ENCODE assay signal across 24 cellular contexts in genomic region chr1:56920551-56920950, GRCh38. TPM values are rescaled to one million over a fixed set of nuclear protein-coding genes. Genes with fewer than 3 reads are reported as not detected.
DNase-seq lines count a peak whose midpoint lies in the region; ATAC-seq, FAIRE-seq and TF ChIP-seq lines count a peak whose summit lies in the region.
"Had no signal": no experiment of that assay in that cellular context is flagged by ENCODE, and none has a peak within 500 bp of the region (broad histone marks: within the 10 kb centered on the region; RNA-seq: fewer than 3 reads in every experiment).

No MANE protein-coding gene starts in this region.

- TF ChIP-seq CTCF in AG10803 (conservative IDR thresholded peaks at IDR 0.05; ENCODE audit: low read length) (no peak), GM23338 (conservative IDR thresholded peaks at IDR 0.05; ENCODE audit: low read depth in 2 of 2) (no peak), nephron (IDR thresholded peaks at IDR 0.05; ENCODE audit: unreplicated experiment in 3 of 3) (no peak)

- H3K27ac Mint-ChIP-seq in GM23338 = no peak overlapping the region
- H3K27ac Mint-ChIP-seq in nephron = peak overlapping the region; percentile 34 to 72 (median 61)

- no peak overlapping the region for H3K4me3 ChIP-seq in AG10803 (ENCODE audit: low read length)
- H3K4me3 ChIP-seq in GM23338 = no peak overlapping the region
- H3K4me3 ChIP-seq: suprapubic skin, uterus had no signal

- no peaks in the 10 kb centered on the region for H3K9me3 Mint-ChIP-seq in GM23338
- no peaks in the 10 kb centered on the region for H3K9me3 Mint-ChIP-seq in nephron

- H3K4me3 Mint-ChIP-seq in GM23338 (no peak overlapping the region), nephron (no peak overlapping the region)

- H3F3A ChIP-seq in GM23338 (replicated peaks; ENCODE audit: low read depth) = no peaks in the 10 kb centered on the region

- no peak for FAIRE-seq in HTR-8/SVneo (lab: Jason Lieb, UNC)
- FAIRE-seq: GM12891, islet of Langerhans had no signal

- DNase-seq in AG10803 (ENCODE audit: low read depth) (peak; percentile 79), GM23338 (ENCODE audit: low spot score) (no peak), fibroblast of peridontal ligament (ENCODE audit: extremely low read depth) (peak; percentile 45), nucleus accumbens (lab: John Stamatoyannopoulos, UW) (no peak), HTR-8/SVneo (ENCODE audit: insufficient read length, low spot score) (no peak), NCI-H774 (lab: John Stamatoyannopoulos, UW) (no peak)
- DNase-seq: activated CD4-positive, alpha-beta T cell treated with anti-CD3 and anti-CD28 coated beads for 1 hour; activated effector memory CD4-positive, alpha-beta T cell treated with anti-CD3 and anti-CD28 coated beads, Interleukin-2, amount 50 U/mL, for 16 hours; H7; NCI-H1694 treated with DMSO at 0.1 percent for 48 hours; NCI-H2171 treated with DMSO at 0.1 percent for 48 hours; RPMI8226; T-helper 1 cell; uterus had no signal

- no peaks in the 10 kb centered on the region for H3K36me3 ChIP-seq in GM23338 (ENCODE audit: insufficient read depth)
- H3K36me3 ChIP-seq: suprapubic skin, uterus had no signal

- H3K27me3 Mint-ChIP-seq in GM23338 (ENCODE audit: insufficient read depth, low read depth, poor library complexity) (peaks cover 1% of the 10 kb centered on the region), nephron (ENCODE audit: low read depth) (peaks cover 40% of the 10 kb centered on the region)

- peaks cover 2% of the 10 kb centered on the region; the same call in 1 of the 2 replicates for H3K9me2 ChIP-seq in GM23338 (ENCODE audit: insufficient read depth)

- H3K27me3 ChIP-seq in GM23338 (ENCODE audit: insufficient read depth) = no peaks in the 10 kb centered on the region
- H3K27me3 ChIP-seq: suprapubic skin, uterus had no signal

- H3K36me3 Mint-ChIP-seq in GM23338 (ENCODE audit: low read depth) = no peaks in the 10 kb centered on the region
- H3K36me3 Mint-ChIP-seq in nephron (ENCODE audit: low read depth) = no peaks in the 10 kb centered on the region

- H3K27ac ChIP-seq in GM23338 (ENCODE audit: low read depth) = no peak overlapping the region
- H3K27ac ChIP-seq: epithelial cell of prostate, suprapubic skin, uterus had no signal

- H3K4me1 ChIP-seq in GM23338 (ENCODE audit: insufficient read depth) = 0 out of 2 replicates have a peak, but pooled peaks cover 5% of the 10 kb centered on the region
- H3K4me1 ChIP-seq: suprapubic skin, uterus had no signal

- H2AFZ ChIP-seq in GM23338 = peak overlapping the region; percentile 63; the same call in 1 of the 2 replicates

- H3K79me2 ChIP-seq in GM23338 (replicated peaks; ENCODE audit: insufficient read depth) = no peaks in the 10 kb centered on the region

- peaks cover 4% of the 10 kb centered on the region; the same call in 2 of the 3 replicates for H3K4me1 Mint-ChIP-seq in GM23338
- H3K4me1 Mint-ChIP-seq in nephron = peaks cover 32% of the 10 kb centered on the region

- no peaks in the 10 kb centered on the region for H4K20me1 ChIP-seq in GM23338 (replicated peaks; ENCODE audit: insufficient read depth)

- H3K4me2 ChIP-seq in GM23338 = no peak overlapping the region

- ATAC-seq in GM23338 = no peak
- ATAC-seq in HG02571 (IDR thresholded peaks at IDR 0.05; ENCODE audit: unreplicated experiment) = no peak

TF ChIP-seq in GM23338, 12 proteins besides CTCF, POLR2A, EP300 and RAD21 (continues in another document):
- TF ChIP-seq NANOG (IDR thresholded peaks at IDR 0.05; ENCODE audit: borderline replicate concordance) (no peak), ZNF462 (CRISPR knock-in tag; IDR thresholded peaks at IDR 0.05) (no peak), STAT1 (IDR thresholded peaks at IDR 0.05; ENCODE audit: unreplicated experiment) (no peak), ETS1 (IDR thresholded peaks at IDR 0.05) (no peak)

RNA-seq across cellular contexts. Expression of gene C8B, which starts 45.3 kb away (rescaled TPM):
- total RNA-seq in GM23338 (2014; rRNA removed; shearing (Covaris generic)) = not detected in 2 replicates
- not detected in 2 replicates for polyA plus RNA-seq in GM23338 (2016; fragmentation: Nextera tagmentation; extraction: Ambion mirVana)
- total RNA-seq: H7, LHCN-M2, lung microvascular endothelial cell, posterior vena cava, SK-MEL-5, suprapubic skin, uterus had no signal

Comparison
In these comparisons a context has a peak if more than half of its experiments do, and no peak if none do; other contexts are left out.
1. DNase-seq: peak in AG10803 (single experiment) and fibroblast of peridontal ligament (single experiment); none in GM23338 (single experiment), nucleus accumbens (0 of 56), HTR-8/SVneo (single experiment) and NCI-H774 (single experiment).